ENCODE assay signal across 7 cellular contexts in the genomic region with DNA sequence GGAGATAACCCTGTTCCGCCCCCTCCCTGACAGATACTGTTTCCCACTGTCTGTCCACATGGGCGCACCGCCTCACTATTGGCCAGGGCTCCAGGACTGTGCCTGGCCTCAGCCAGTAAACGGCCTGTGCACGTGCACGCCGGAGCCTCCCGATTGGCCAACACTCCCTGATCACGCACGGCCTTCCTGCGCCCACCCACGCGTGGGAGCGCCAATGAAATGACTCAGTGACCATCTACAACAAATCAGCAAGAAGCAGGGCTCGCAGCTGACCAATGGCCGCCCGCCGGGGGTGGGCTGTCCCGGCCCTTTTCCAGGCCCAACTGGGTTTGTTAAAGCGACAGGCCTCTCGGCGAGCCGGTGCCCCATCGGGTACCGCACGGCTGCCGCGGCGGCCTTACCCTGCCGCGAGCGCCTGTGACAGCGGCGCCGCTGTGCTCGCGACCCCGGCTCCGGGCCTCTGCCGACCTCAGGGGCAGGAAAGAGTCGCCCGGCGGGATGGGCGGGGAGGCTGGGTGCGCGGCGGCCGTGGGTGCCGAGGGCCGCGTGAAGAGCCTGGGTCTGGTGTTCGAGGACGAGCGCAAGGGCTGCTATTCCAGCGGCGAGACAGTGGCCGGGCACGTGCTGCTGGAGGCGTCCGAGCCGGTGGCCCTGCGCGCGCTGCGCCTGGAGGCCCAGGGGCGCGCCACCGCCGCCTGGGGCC. TPM values are rescaled to one million over a fixed set of nuclear protein-coding genes. Genes with fewer than 3 reads are reported as not detected.
DNase-seq lines count a peak whose midpoint lies in the region; ATAC-seq, FAIRE-seq and TF ChIP-seq lines count a peak whose summit lies in the region.

Gene ARRDC4 (plus strand): TSS at position 340 of the 703 bp plus-strand sequence. CDS start 159 bp downstream, at position 499.

- H3K36me3 Mint-ChIP-seq in chondrocyte (ENCODE audit: low read depth): no peaks in the 10 kb centered on the region

- no peak for FAIRE-seq in kidney (lab: Jason Lieb, UNC)

- H3K27ac ChIP-seq in kidney (ENCODE audit: low read depth in 2 of 2, low read length in 2 of 2): peak within 1 kb of the TSS; percentile 66 to 87

- no peaks in the 10 kb centered on the region for H3K9me3 ChIP-seq in kidney (ENCODE audit: control insufficient read depth in 1 of 2, low read length in 2 of 2)

- H3K4me3 ChIP-seq in kidney (ENCODE audit: low read length in 2 of 2): peak within 1 kb of the TSS; percentile 84 to 90

- ATAC-seq in GM18867 (IDR thresholded peaks at IDR 0.05; ENCODE audit: unreplicated experiment) (peak; percentile 84), HG03175 (IDR thresholded peaks at IDR 0.05; ENCODE audit: unreplicated experiment) (peak; percentile 87)

- H3K36me3 ChIP-seq in kidney (ENCODE audit: control insufficient read depth in 1 of 2, insufficient read depth in 2 of 2, low read length in 2 of 2): peaks cover 0 to under 1% of the 10 kb centered on the region in 2 donors

- H3K4me3 Mint-ChIP-seq in chondrocyte (ENCODE audit: unreplicated experiment): peak within 1 kb of the TSS; percentile 78

- intact Hi-C loops in kidney (cut with DNase I): no loop called here

- peaks cover 0 to 5% of the 10 kb centered on the region in 2 donors for H3K4me1 ChIP-seq in kidney (ENCODE audit: control insufficient read depth in 1 of 2, insufficient read depth in 1 of 2, low read depth in 1 of 2, low read length in 2 of 2)

- H3K27ac Mint-ChIP-seq in chondrocyte (ENCODE audit: unreplicated experiment): peak within 1 kb of the TSS; percentile 80

- H3K27me3 Mint-ChIP-seq in chondrocyte (ENCODE audit: low read depth): peaks cover 3% of the 10 kb centered on the region

- DNase-seq in NCI-H345 (lab: John Stamatoyannopoulos, UW): peak; percentile 98
- DNase-seq in activated CD4-positive, alpha-beta T cell treated with anti-CD3 and anti-CD28 coated beads for 4 hours: peak; percentile 94 to 97
- peak; percentile 100 for DNase-seq in chondrocyte (ENCODE audit: low spot score)
- DNase-seq in kidney: peak; percentile 100
- DNase-seq in stimulated activated CD4-positive, alpha-beta T cell treated with anti-CD3 and anti-CD28 coated beads, Interleukin-12 subunit alpha, Interleukin-12 subunit beta, amount 100 ng/mL, for 4 hours: peak; percentile 95

- H3K4me1 Mint-ChIP-seq in chondrocyte (ENCODE audit: low read depth): peaks cover 28% of the 10 kb centered on the region

- TF ChIP-seq CTCF in chondrocyte (IDR thresholded peaks at IDR 0.05) (no peak), kidney (IDR thresholded peaks at IDR 0.05; ENCODE audit: borderline replicate concordance, extremely low read depth, insufficient read depth) (no peak)

- H3K9me3 Mint-ChIP-seq in chondrocyte (ENCODE audit: low read depth): peaks cover 2% of the 10 kb centered on the region

- peak within 1 kb of the TSS; percentile 33 to 64 for H3K9ac ChIP-seq in kidney (ENCODE audit: low read length in 2 of 2)

RNA-seq across cellular contexts. Expression of gene ARRDC4, which starts in this region (rescaled TPM):
- total RNA-seq in chondrocyte (4.9 to 20.6 TPM (median 5.5 TPM) in 3 replicates), kidney (48.7 TPM)
- 20.9 TPM for polyA plus RNA-seq in kidney (ENCODE audit: insufficient read depth, low read depth, low replicate concordance)

Comparison
In these comparisons a context has a peak if more than half of its experiments do, and no peak if none do; other contexts are left out.
1. Peak in every context shown above with its lines: DNase-seq, ATAC-seq, H3K4me3 ChIP-seq and H3K27ac ChIP-seq.